ENCODE assay signal across 8 cellular contexts in the genomic region with DNA sequence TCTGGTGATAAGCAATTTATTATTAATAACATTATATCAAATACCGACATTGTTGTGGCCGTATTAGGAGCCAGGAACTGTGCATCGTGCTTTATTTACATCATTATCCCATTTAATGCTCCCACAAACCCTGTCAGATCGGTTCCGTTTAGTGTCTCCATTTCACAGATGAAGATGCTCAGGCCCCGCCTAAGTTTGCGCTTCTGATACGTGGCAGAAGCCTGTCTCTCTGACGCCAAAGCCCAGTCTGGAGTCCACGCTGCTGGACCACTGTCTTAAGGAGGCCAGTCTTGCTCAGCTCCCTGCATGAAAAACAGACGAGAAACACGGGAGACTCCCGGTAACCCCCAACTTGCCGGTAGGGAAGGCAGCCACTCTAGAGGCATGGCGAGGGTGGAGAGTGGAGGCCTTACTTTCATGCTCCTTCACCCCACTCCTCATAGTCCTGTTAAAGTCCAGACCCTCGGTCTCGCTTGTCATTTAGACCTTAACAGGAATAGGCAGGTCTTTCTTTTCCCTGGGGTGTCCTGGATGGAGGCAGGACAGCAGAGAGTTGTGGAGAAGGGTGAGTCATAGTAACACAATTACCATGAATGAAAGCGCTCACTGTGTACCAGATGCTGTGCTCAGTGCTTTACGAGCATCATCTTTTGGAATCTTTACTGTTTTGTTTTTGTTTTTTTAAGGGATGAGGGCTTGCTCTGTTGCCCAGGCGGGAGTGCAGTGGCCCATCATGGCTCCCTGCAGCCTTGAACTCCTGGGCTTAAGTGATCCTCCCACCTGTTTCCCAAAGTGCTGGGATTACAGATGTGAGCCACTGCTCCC. TPM values are rescaled to one million over a fixed set of nuclear protein-coding genes. Genes with fewer than 3 reads are reported as not detected.
DNase-seq lines count a peak whose midpoint lies in the region; ATAC-seq and TF ChIP-seq lines count a peak whose summit lies in the region.

No MANE protein-coding gene starts in this region.

- CTCF ChIA-PET in T-cell (lab: Charles Lee) = interaction anchor here in 1 of 2 donors (1.5 kb wide), 1 partner anchor 29 kb away, joined by 5 read pairs; a partner anchor contains a TSS

- no peak for TF ChIP-seq CTCF in brain microvascular endothelial cell (IDR thresholded peaks at IDR 0.05; ENCODE audit: low read depth, low read length, missing control alignments)

- POLR2A ChIA-PET in T-cell (lab: Charles Lee) = no interaction called here

- ATAC-seq in GM19372 (IDR thresholded peaks at IDR 0.05; ENCODE audit: low read depth, unreplicated experiment) (peak; percentile 27), T-cell (replicated peaks in 1 of 4) (peak; percentile 18 to 28 (median 21)), HG03095 (IDR thresholded peaks at IDR 0.05; ENCODE audit: unreplicated experiment) (no peak)

- H3K4me1 Mint-ChIP-seq in T-cell = peaks cover 49 to 61% (median 56%) of the 10 kb centered on the region in 3 donors

- H3K4me3 ChIP-seq in brain microvascular endothelial cell (ENCODE audit: low read depth, low read length) (peak overlapping the region; percentile 97), iPS-11a (ENCODE audit: low read depth, low read length) (peak overlapping the region; percentile 88)

- no peaks in the 10 kb centered on the region for H3K9me3 Mint-ChIP-seq in T-cell

- H3K27ac ChIP-seq in brain microvascular endothelial cell = peak overlapping the region; percentile 97

- in situ Hi-C loops in brain microvascular endothelial cell (cut with HindIII; ENCODE audit: low pct_ligation_motif_present, low sequenced_read_pairs) = no loop called here

- H3K4me3 Mint-ChIP-seq in T-cell = peak overlapping the region; percentile 90 to 93 (median 92)

- no peaks in the 10 kb centered on the region for H3K27me3 Mint-ChIP-seq in T-cell

- no peaks in the 10 kb centered on the region for H3K36me3 ChIP-seq in brain microvascular endothelial cell (replicated peaks)

- no peaks in the 10 kb centered on the region for H3K27me3 ChIP-seq in brain microvascular endothelial cell (replicated peaks)

- DNase-seq in C1 segment of cervical spinal cord (lab: John Stamatoyannopoulos, UW) = peak; percentile 1 to 85 (median 68)
- DNase-seq in HuH-7.5 (ENCODE audit: low spot score) = peak; percentile 17
- DNase-seq in T-cell = peak in 13 of 34 experiments; percentile 1 to 21 (median 11)
- peak; percentile 85 for DNase-seq in brain microvascular endothelial cell
- peak; percentile 70 for DNase-seq in renal cortical epithelial cell (ENCODE audit: low read depth)

- H3K27ac Mint-ChIP-seq in T-cell = peak overlapping the region; percentile 87 to 96

- H3K36me3 Mint-ChIP-seq in T-cell = peaks cover 6% of the 10 kb centered on the region

RNA-seq across cellular contexts. Expression of a gene that starts 0.9 kb away (rescaled TPM):
- 10 to 100 TPM; 25.5 to 49.1 (median 38.4) TPM for total RNA-seq in T-cell
- 55.0 and 64.3 TPM in 2 replicates for total RNA-seq in renal cortical epithelial cell

RNA-seq across cellular contexts. Expression of a gene that starts 29.3 kb away (rescaled TPM):
- total RNA-seq in T-cell = 10 to 100 TPM; 23.0 to 34.9 (median 29.0) TPM
- total RNA-seq in renal cortical epithelial cell = 58.9 and 124 TPM in 2 replicates

RNA-seq across cellular contexts. Expression of a gene that starts 29.9 kb away (rescaled TPM):
- total RNA-seq in T-cell (10 to 100 TPM in 4 of 5 donors, 1 to 10 TPM in 1; 9.2 to 15.3 (median 11.8) TPM), renal cortical epithelial cell (8.2 and 9.0 TPM in 2 replicates)
